ENCODE assay signal across 8 cellular contexts in the genomic region with DNA sequence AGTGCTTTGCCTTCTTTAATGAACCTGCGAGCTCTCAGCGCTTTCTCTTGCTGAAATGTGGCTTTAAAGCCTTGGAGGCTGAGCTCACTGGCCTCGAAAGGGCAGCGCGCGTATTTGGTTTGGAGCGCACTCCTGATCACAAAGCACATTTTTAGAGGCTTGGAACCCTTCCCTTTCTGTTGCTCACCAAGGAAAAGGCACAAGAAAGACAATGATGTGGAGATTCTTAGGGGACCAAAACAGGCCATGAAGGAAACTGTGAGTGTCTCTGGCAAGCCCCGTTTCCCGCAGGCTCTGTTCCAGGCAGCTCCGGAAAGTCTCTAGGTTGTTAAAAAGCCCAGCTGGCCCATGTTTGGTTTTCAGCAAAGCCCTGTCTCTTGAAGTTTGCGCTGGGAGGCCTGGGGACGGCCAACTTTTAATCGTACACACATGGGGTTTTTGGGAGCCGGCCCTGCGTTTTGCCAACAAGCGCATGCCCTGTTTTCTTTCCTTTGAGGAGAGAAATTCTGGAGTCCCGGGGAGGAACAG. TPM values are rescaled to one million over a fixed set of nuclear protein-coding genes. Genes with fewer than 3 reads are reported as not detected.
DNase-seq lines count a peak whose midpoint lies in the region; ATAC-seq, FAIRE-seq and TF ChIP-seq lines count a peak whose summit lies in the region.
"Had no signal": no experiment of that assay in that cellular context is flagged by ENCODE, and none has a peak within 500 bp of the region (broad histone marks: within the 10 kb centered on the region; RNA-seq: fewer than 3 reads in every experiment).

No MANE protein-coding gene starts in this region.

- no peaks in the 10 kb centered on the region for H4K20me1 ChIP-seq in astrocyte (ENCODE audit: insufficient read depth, low read length)
- no peaks in the 10 kb centered on the region for H4K20me1 ChIP-seq in neural progenitor cell (ENCODE audit: low read depth)

- H3K27me3 ChIP-seq in astrocyte (ENCODE audit: insufficient read depth, low read length): no peaks in the 10 kb centered on the region
- no peaks in the 10 kb centered on the region for H3K27me3 ChIP-seq in neural progenitor cell
- no peaks in the 10 kb centered on the region for H3K27me3 ChIP-seq in vagina

- no peaks in the 10 kb centered on the region for H3K9me3 Mint-ChIP-seq in astrocyte (ENCODE audit: unreplicated experiment)
- no peaks in the 10 kb centered on the region for H3K9me3 Mint-ChIP-seq in neural progenitor cell

- H3K79me2 ChIP-seq in astrocyte (ENCODE audit: insufficient read depth, low read length): no peaks in the 10 kb centered on the region
- H3K79me2 ChIP-seq in neural progenitor cell (ENCODE audit: low read depth): no peaks in the 10 kb centered on the region

- H3K4me3 Mint-ChIP-seq in astrocyte (ENCODE audit: unreplicated experiment): no peak overlapping the region
- H3K4me3 Mint-ChIP-seq in neural progenitor cell: no peak overlapping the region

- no peaks in the 10 kb centered on the region for H3K27me3 Mint-ChIP-seq in astrocyte (ENCODE audit: low read depth, unreplicated experiment)
- H3K27me3 Mint-ChIP-seq in neural progenitor cell (ENCODE audit: insufficient read depth, low read depth): no peaks in the 10 kb centered on the region

- H3K36me3 Mint-ChIP-seq in astrocyte (ENCODE audit: low read depth, unreplicated experiment) (peaks cover 32% of the 10 kb centered on the region), neural progenitor cell (peaks cover 6% of the 10 kb centered on the region)

- ATAC-seq in HG02798 (IDR thresholded peaks at IDR 0.05; ENCODE audit: poor library complexity, unreplicated experiment) (no peak), GM19467 (IDR thresholded peaks at IDR 0.05; ENCODE audit: unreplicated experiment) (no peak), GM21360 (IDR thresholded peaks at IDR 0.05; ENCODE audit: unreplicated experiment) (no peak)
- ATAC-seq: esophagus mucosa had no signal

- TF ChIP-seq POLR2A in vagina (IDR thresholded peaks at IDR 0.05): no peak

- H3K9me3 ChIP-seq in astrocyte (ENCODE audit: insufficient read depth, low read depth, low read length) (no peaks in the 10 kb centered on the region), neural progenitor cell (ENCODE audit: low read depth) (no peaks in the 10 kb centered on the region), vagina (no peaks in the 10 kb centered on the region)

- H3K4me2 ChIP-seq in astrocyte (ENCODE audit: low read length) (peak overlapping the region; percentile 68), neural progenitor cell (no peak overlapping the region)

- peak; percentile 92 for DNase-seq in astrocyte (ENCODE audit: low read depth)
- DNase-seq in head of caudate nucleus: peak in 40 of 42 donors; percentile 6 to 76 (median 39)
- no peak for DNase-seq in neural progenitor cell (ENCODE audit: low spot score)
- DNase-seq in vagina (ENCODE audit: extremely low spot score in 2 of 2): peak in 1 of 2 donors; percentile 97

- intact Hi-C loops in head of caudate nucleus (cut with DNase I) (no loop called here), vagina (cut with DNase I) (no loop called here)

- H3F3A ChIP-seq in neural progenitor cell (ENCODE audit: low read depth): peaks cover 3% of the 10 kb centered on the region

- H2AFZ ChIP-seq in astrocyte (ENCODE audit: low read depth, low read length): peak overlapping the region; percentile 13
- H2AFZ ChIP-seq in neural progenitor cell (replicated peaks): no peak overlapping the region

- H3K36me3 ChIP-seq in astrocyte (ENCODE audit: insufficient read depth, low read length) (peaks cover 4% of the 10 kb centered on the region), neural progenitor cell (no peaks in the 10 kb centered on the region), vagina (peaks cover under 1 to 16% of the 10 kb centered on the region in 2 donors)

- no peak for TF ChIP-seq CTCF in astrocyte (IDR thresholded peaks at IDR 0.05; ENCODE audit: insufficient read depth, low read depth, low read length)
- no peak for TF ChIP-seq CTCF in neural progenitor cell (IDR thresholded peaks at IDR 0.05)
- no peak for TF ChIP-seq CTCF in vagina (IDR thresholded peaks at IDR 0.05)

- H3K4me3 ChIP-seq in astrocyte (ENCODE audit: insufficient read depth, low read depth, low read length) (no peak overlapping the region), neural progenitor cell (no peak overlapping the region), vagina (peak overlapping the region; percentile 13 to 14)

- H3K9ac ChIP-seq in astrocyte (ENCODE audit: low read length) (peak overlapping the region; percentile 53), neural progenitor cell (no peak overlapping the region)

- no peak overlapping the region for H3K27ac Mint-ChIP-seq in astrocyte (ENCODE audit: unreplicated experiment)
- H3K27ac Mint-ChIP-seq in neural progenitor cell: peak overlapping the region; percentile 53

- H3K27ac ChIP-seq in astrocyte (ENCODE audit: low read depth, low read length) (peak overlapping the region; percentile 61), neural progenitor cell (peak overlapping the region; percentile 69), vagina (peak overlapping the region; percentile 85)

- peaks cover 6% of the 10 kb centered on the region for H3K4me1 Mint-ChIP-seq in astrocyte (ENCODE audit: low read depth, unreplicated experiment)
- H3K4me1 Mint-ChIP-seq in neural progenitor cell: no peaks in the 10 kb centered on the region

- peaks cover 38% of the 10 kb centered on the region for H3K4me1 ChIP-seq in astrocyte (ENCODE audit: insufficient read depth, low read length)
- no peaks in the 10 kb centered on the region for H3K4me1 ChIP-seq in neural progenitor cell
- H3K4me1 ChIP-seq in vagina: peaks cover 70% of the 10 kb centered on the region

- peak; percentile 60 for FAIRE-seq in astrocyte (lab: Jason Lieb, UNC)

RNA-seq across cellular contexts. Expression of a gene that starts 9.4 kb away (rescaled TPM):
- total RNA-seq in astrocyte (2.0 and 3.2 TPM in 2 replicates), neural progenitor cell (ENCODE audit: low replicate concordance) (56.7 and 57.1 TPM in 2 replicates), vagina (2.7 TPM)

RNA-seq across cellular contexts. Expression of a gene that starts 32.4 kb away (rescaled TPM):
- total RNA-seq in astrocyte: 50.3 and 55.2 TPM in 2 replicates
- 17.5 and 35.4 TPM in 2 replicates for total RNA-seq in neural progenitor cell (ENCODE audit: low replicate concordance)
- 486 TPM for total RNA-seq in vagina

Comparison
In these comparisons a context has a peak if more than half of its experiments do, and no peak if none do; other contexts are left out.
1. H3K4me3 ChIP-seq: peak in vagina (2 of 2); none in astrocyte (single experiment) and neural progenitor cell (single experiment).
2. RNA of a gene that starts 9.4 kb away (total RNA-seq): 56.7 to 57.1 TPM in neural progenitor cell; 2.0 to 3.2 TPM in astrocyte and 2.7 TPM in vagina (single experiment); every median in the first group is over 10 times any median in the second.
3. Peak in every context shown above with its lines, with median percentiles within 50 percentile points of each other: H3K27ac ChIP-seq.